ENCODE assay signal across 15 cellular contexts in the genomic region with DNA sequence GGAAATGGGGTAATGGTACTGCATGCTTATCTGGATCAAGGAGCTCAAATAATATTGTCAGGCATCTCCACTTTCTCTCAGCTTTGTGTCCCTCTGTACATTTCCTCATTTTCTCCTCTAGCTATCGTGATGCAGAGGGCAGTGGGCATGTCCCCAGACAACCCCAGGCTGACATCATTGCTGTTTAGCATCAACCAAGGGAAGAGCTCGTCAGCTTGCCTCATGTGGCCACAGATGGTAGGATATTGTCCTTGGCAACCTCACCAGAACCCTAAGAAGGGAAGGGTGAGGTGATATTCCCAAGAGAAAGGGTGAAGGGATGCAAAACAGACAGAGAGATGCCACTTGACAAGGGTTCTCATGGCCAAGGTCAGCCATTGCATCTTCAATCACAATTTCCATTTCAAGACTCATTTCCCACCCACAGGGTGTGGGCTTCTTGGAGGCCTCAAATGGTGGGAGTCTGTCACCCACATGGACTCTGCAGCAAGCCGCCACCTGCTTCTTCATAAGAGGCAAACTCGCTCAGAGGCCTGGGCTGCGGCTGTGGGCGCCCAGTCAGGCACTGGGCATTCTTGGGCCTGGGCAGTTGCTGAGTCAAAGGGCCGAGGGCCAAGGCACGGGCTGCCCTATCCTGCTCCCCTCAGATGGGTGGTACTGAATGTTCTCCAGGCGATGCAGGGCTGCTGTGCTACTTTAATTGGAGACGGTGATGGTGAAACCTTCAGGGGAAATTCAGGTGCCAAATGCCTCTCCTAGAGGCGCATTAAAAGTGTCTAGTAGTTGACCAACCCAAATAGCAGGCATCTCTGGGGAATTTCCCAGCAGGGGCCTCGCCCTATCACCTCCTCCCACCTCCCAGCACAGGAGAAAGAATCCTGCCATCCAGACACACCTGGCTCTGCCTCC. TPM values are rescaled to one million over a fixed set of nuclear protein-coding genes. Genes with fewer than 3 reads are reported as not detected.
"Had no signal": no experiment of that assay in that cellular context is flagged by ENCODE, and none has a peak within 500 bp of the region (broad histone marks: within the 10 kb centered on the region; RNA-seq: fewer than 3 reads in every experiment).

No MANE protein-coding gene starts in this region.

- H3K27ac Mint-ChIP-seq: activated CD8-positive, alpha-beta T cell treated with anti-CD3 and anti-CD28 coated beads for 36 hours; activated naive CD4-positive, alpha-beta T cell treated with anti-CD3 and anti-CD28 coated beads, Interleukin-2, amount 50 U/mL, for 72 hours; activated T-cell treated with anti-CD3 and anti-CD28 coated beads, Interleukin-2, amount 50 U/mL, for 72 hours; naive B cell; stimulated activated effector memory CD8-positive, alpha-beta T cell treated with anti-CD3 and anti-CD28 coated beads, Interleukin-12 subunit alpha, Interleukin-12 subunit beta, amount 100 ng/mL, for 72 hours had no signal

- H3K4me3 Mint-ChIP-seq: activated CD8-positive, alpha-beta T cell treated with anti-CD3 and anti-CD28 coated beads for 36 hours; activated T-cell treated with anti-CD3 and anti-CD28 coated beads, Interleukin-2, amount 50 U/mL, for 72 hours; naive B cell; stimulated activated effector memory CD8-positive, alpha-beta T cell treated with anti-CD3 and anti-CD28 coated beads, Interleukin-12 subunit alpha, Interleukin-12 subunit beta, amount 100 ng/mL, for 72 hours had no signal

- H3K4me1 Mint-ChIP-seq: naive B cell; stimulated activated effector memory CD8-positive, alpha-beta T cell treated with anti-CD3 and anti-CD28 coated beads, Interleukin-12 subunit alpha, Interleukin-12 subunit beta, amount 100 ng/mL, for 72 hours had no signal

- H3K9me3 ChIP-seq: pancreas, thyroid gland had no signal

- H3K27ac ChIP-seq: pancreas, thyroid gland, VCaP had no signal

- DNase-seq: activated CD8-positive, alpha-beta memory T cell treated with anti-CD3 and anti-CD28 coated beads, Interleukin-2, amount 50 U/mL, for 48 hours; activated CD8-positive, alpha-beta T cell treated with anti-CD3 and anti-CD28 coated beads for 36 hours; activated gamma-delta T cell; activated T-cell treated with anti-CD3 and anti-CD28 coated beads, Interleukin-2, amount 50 U/mL, for 72 hours; foreskin fibroblast; head of caudate nucleus; left cardiac atrium; naive B cell; pancreas; stimulated activated CD4-positive, alpha-beta T cell treated with anti-CD3 and anti-CD28 coated beads, Interleukin-12 subunit alpha, Interleukin-12 subunit beta, amount 100 ng/mL, for 4 hours; thyroid gland had no signal

- ATAC-seq: activated CD8-positive, alpha-beta T cell treated with anti-CD3 and anti-CD28 coated beads for 36 hours; activated naive CD4-positive, alpha-beta T cell treated with anti-CD3 and anti-CD28 coated beads, Interleukin-2, amount 50 U/mL, for 72 hours; activated T-cell treated with anti-CD3 and anti-CD28 coated beads, Interleukin-2, amount 50 U/mL, for 72 hours; left cardiac atrium; pancreas; stimulated activated effector memory CD8-positive, alpha-beta T cell treated with anti-CD3 and anti-CD28 coated beads, Interleukin-12 subunit alpha, Interleukin-12 subunit beta, amount 100 ng/mL, for 72 hours had no signal

- H3K36me3 Mint-ChIP-seq: activated naive CD4-positive, alpha-beta T cell treated with anti-CD3 and anti-CD28 coated beads, Interleukin-2, amount 50 U/mL, for 72 hours; stimulated activated effector memory CD8-positive, alpha-beta T cell treated with anti-CD3 and anti-CD28 coated beads, Interleukin-12 subunit alpha, Interleukin-12 subunit beta, amount 100 ng/mL, for 72 hours had no signal

- H3K36me3 ChIP-seq: pancreas, thyroid gland had no signal

- H3K4me3 ChIP-seq: pancreas, thyroid gland had no signal

- H3K4me1 ChIP-seq: pancreas, thyroid gland had no signal

- FAIRE-seq: colon, pancreas had no signal

- H3K27me3 ChIP-seq: pancreas, thyroid gland had no signal

RNA-seq across cellular contexts. Expression of gene MAFB, which starts 58.1 kb away (rescaled TPM):
- total RNA-seq: activated CD8-positive, alpha-beta T cell treated with anti-CD3 and anti-CD28 coated beads for 36 hours had no signal
